Comparison of ENCODE assay signal across 10 cellular contexts in the genomic region with DNA sequence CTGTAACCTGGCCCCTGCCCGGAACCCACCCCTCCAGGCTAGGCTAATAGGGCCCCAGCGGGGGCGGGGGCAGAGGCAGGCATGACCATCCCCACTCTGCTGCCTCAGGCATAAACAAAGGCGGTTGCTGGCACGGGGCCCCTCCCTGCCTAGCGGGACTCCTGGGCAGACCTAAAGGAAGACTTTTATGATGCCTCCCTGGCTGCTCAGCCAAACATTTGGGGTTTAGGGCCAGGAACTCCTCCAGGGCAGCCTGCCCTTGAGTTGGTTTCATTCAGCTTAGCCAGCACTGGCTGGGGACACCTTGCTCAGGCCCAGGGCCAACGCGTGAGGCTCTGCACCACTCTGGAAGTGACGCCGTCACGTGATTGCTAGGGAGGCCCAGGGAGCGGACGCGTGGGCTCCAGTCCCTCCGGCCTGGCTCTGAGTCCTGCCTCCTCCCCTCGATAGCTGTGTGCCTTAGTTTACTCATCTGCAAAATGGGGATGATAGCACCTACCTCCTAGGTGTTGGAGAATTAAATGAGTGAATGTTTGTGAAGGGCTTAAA. TPM values are rescaled to one million over a fixed set of nuclear protein-coding genes. Genes with fewer than 3 reads are reported as not detected.
DNase-seq lines count a peak whose midpoint lies in the region; ATAC-seq, FAIRE-seq and TF ChIP-seq lines count a peak whose summit lies in the region.
"Had no signal": no experiment of that assay in that cellular context is flagged by ENCODE, and none has a peak within 500 bp of the region (broad histone marks: within the 10 kb centered on the region; RNA-seq: fewer than 3 reads in every experiment).

No MANE protein-coding gene starts in this region.

- WGBS in K562 (ENCODE audit: insufficient coverage, low coverage, missing lambda C conversion rate) = 16% methylated on average over 16 of the region's 16 CpGs

- in situ Hi-C loops in K562 (cut with MboI) = no loop called here

- no peak for FAIRE-seq in K562 (lab: Jason Lieb, UNC)

- H3K27ac ChIP-seq in HEK293 (ENCODE audit: extremely low read depth, low read depth, low read length) (no peak overlapping the region), K562 (ENCODE audit: extremely low read depth, low read depth, low read length) (no peak overlapping the region), subcutaneous abdominal adipose tissue (ENCODE audit: low read depth, low read length) (peak overlapping the region; percentile 37)

- peaks cover 5% of the 10 kb centered on the region for H4K20me1 ChIP-seq in K562 (replicated peaks; ENCODE audit: control insufficient read depth, insufficient read depth, low read length)

- POLR2A ChIA-PET in HEK293 (lab: Yijun Ruan, JAX) (interaction anchor here (0.5 kb wide), 1 partner anchor 133 kb away, joined by 3 read pairs; no protein-coding TSS in a partner anchor), K562 (lab: Yijun Ruan, JAX) (interaction anchor here (0.7 to 1.7 kb wide), 3 partner anchors 10 to 24 kb away, joined by 3 to 5 read pairs (median 4); no protein-coding TSS in a partner anchor)

- no peak for TF ChIP-seq EP300 in K562 (IDR thresholded peaks at IDR 0.05; ENCODE audit: low read length)

- H2AFZ ChIP-seq in K562 (ENCODE audit: low read depth, low read length) = no peak overlapping the region

- H3K9me3 ChIP-seq in HEK293 (ENCODE audit: control insufficient read depth, insufficient read depth, low read depth, low read length) (no peaks in the 10 kb centered on the region), K562 (replicated peaks; ENCODE audit: control insufficient read depth, insufficient read depth, low read depth, low read length) (no peaks in the 10 kb centered on the region), subcutaneous abdominal adipose tissue (ENCODE audit: control insufficient read depth in 5 of 5, low read length in 5 of 5) (no peaks in the 10 kb centered on the region)

- H3K4me3 ChIP-seq in HEK293 (ENCODE audit: low read depth, low read length) (no peak overlapping the region), K562 (no peak overlapping the region), subcutaneous abdominal adipose tissue (ENCODE audit: low read depth in 1 of 5, low read length in 5 of 5) (no peak overlapping the region)

- TF ChIP-seq CTCF in HEK293 (tag by site-specific recombination; IDR thresholded peaks at IDR 0.05) (no peak), K562 (IDR thresholded peaks at IDR 0.05 in 2 of 3, conservative IDR thresholded peaks at IDR 0.05 in 1 of 3; ENCODE audit: insufficient read depth in 2 of 3, low read depth in 1 of 3, low read length in 3 of 3) (no peak)

- no TSS peak for BruUV-seq in K562 (replicated peaks; lab: Mats Ljungman, UMichigan)

- no peaks in the 10 kb centered on the region for H3K79me2 ChIP-seq in K562 (ENCODE audit: control insufficient read depth, insufficient read depth, low read length)

- peak overlapping the region in 1 of 2 experiments; percentile 64; a peak in 2 of 4 replicates for H3K9ac ChIP-seq in K562 (ENCODE audit: insufficient read depth in 1 of 2, low read depth in 2 of 2, low read length in 2 of 2)
- no peak overlapping the region for H3K9ac ChIP-seq in subcutaneous abdominal adipose tissue (ENCODE audit: low read length in 5 of 5)

- H3K4me2 ChIP-seq in K562 (ENCODE audit: insufficient read depth, low read length) = no peak overlapping the region

- ATAC-seq in K562 (peak; percentile 29; the same call in 2 of the 3 replicates), GM18861 (IDR thresholded peaks at IDR 0.05; ENCODE audit: unreplicated experiment) (no peak), HG03565 (IDR thresholded peaks at IDR 0.05; ENCODE audit: unreplicated experiment) (no peak), HG03354 (IDR thresholded peaks at IDR 0.05; ENCODE audit: poor library complexity, severe bottlenecking, unreplicated experiment) (no peak)

- no peak for TF ChIP-seq RAD21 in K562 (CRISPR knock-in tag; conservative IDR thresholded peaks at IDR 0.05 in 1 of 2, IDR thresholded peaks at IDR 0.05 in 1 of 2)

- no peaks in the 10 kb centered on the region for H3K9me1 ChIP-seq in K562 (ENCODE audit: control insufficient read depth, insufficient read depth, low read length)

- H3K4me1 ChIP-seq in HEK293 (ENCODE audit: control insufficient read depth, insufficient read depth, low read length) (peaks cover 6% of the 10 kb centered on the region; the same call in 1 of the 2 replicates), K562 (replicated peaks in 1 of 2; ENCODE audit: control insufficient read depth in 2 of 2, insufficient read depth in 2 of 2, low read length in 2 of 2) (peaks cover 0 to 29% of the 10 kb centered on the region in 2 experiments; a peak in 2 of 5 replicates), subcutaneous abdominal adipose tissue (ENCODE audit: control insufficient read depth in 5 of 5, insufficient read depth in 5 of 5, low read length in 5 of 5) (peaks cover 2 to 41% (median 14%) of the 10 kb centered on the region in 5 donors)

- intact Hi-C loops in K562 (cut with micrococcal nuclease) = no loop called here

- DNase-seq in K562 (ENCODE audit: extremely low read depth in 1 of 4, low spot score in 3 of 4) (peak in 2 of 4 experiments; percentile 54 to 61), islet precursor cell (peak; percentile 77)
- DNase-seq in stimulated activated CD4-positive, alpha-beta T cell treated with anti-CD3 and anti-CD28 coated beads, Interleukin-2, amount 100 ng/mL, for 48 hours = no peak
- DNase-seq: cortex of kidney, NCI-H446 treated with DMSO at 0.1 percent for 48 hours had no signal

- H3K27me3 ChIP-seq in K562 (ENCODE audit: control insufficient read depth in 2 of 2, insufficient read depth in 2 of 2, low read length in 2 of 2) (peaks cover 15 to 23% of the 10 kb centered on the region in 2 experiments; a peak in 4 of 5 replicates), subcutaneous abdominal adipose tissue (ENCODE audit: control insufficient read depth in 5 of 5, insufficient read depth in 4 of 5, low read length in 5 of 5) (no peaks in the 10 kb centered on the region)

- CTCF ChIA-PET in HEK293 (lab: Yijun Ruan, JAX) = interaction anchor here (3.4 kb wide), 1 partner anchor 141 kb away, joined by 20 read pairs; no protein-coding TSS in a partner anchor
- CTCF ChIA-PET in K562 (lab: Yijun Ruan, JAX; ENCODE audit: low intra/inter-chr PET ratio) = no interaction called here

- TF ChIP-seq POLR2A in K562 (conservative IDR thresholded peaks at IDR 0.05) = no peak

- no peaks in the 10 kb centered on the region for H3K36me3 ChIP-seq in HEK293 (ENCODE audit: control insufficient read depth in 2 of 2, insufficient read depth in 1 of 2, low read length in 2 of 2)
- no peaks in the 10 kb centered on the region for H3K36me3 ChIP-seq in K562 (ENCODE audit: control insufficient read depth, insufficient read depth, low read length)
- H3K36me3 ChIP-seq in subcutaneous abdominal adipose tissue (ENCODE audit: control insufficient read depth in 5 of 5, insufficient read depth in 5 of 5, low read length in 5 of 5) = peaks cover 0 to 17% (median under 1%) of the 10 kb centered on the region in 5 donors

TF ChIP-seq in HEK293, 187 proteins besides CTCF, POLR2A, EP300 and RAD21 (continues in another document):
- peak; percentile 25; the same call in 1 of the 2 replicates for TF ChIP-seq SP2 (tag by site-specific recombination; IDR thresholded peaks at IDR 0.05)
- peak; percentile 55 for TF ChIP-seq GLIS1 (tag by site-specific recombination; IDR thresholded peaks at IDR 0.05)
- TF ChIP-seq ZNF138 (tag by site-specific recombination; IDR thresholded peaks at IDR 0.05; ENCODE audit: borderline replicate concordance) = no peak

TF ChIP-seq in K562, 482 proteins besides CTCF, POLR2A, EP300 and RAD21 (continues in another document):
- TF ChIP-seq SLC30A9 (CRISPR knock-in tag; IDR thresholded peaks at IDR 0.05) (no peak), BHLHE40 (IDR thresholded peaks at IDR 0.05; ENCODE audit: low read length) (peak; percentile 67)

RNA-seq across cellular contexts. Expression of a gene that starts 27.8 kb away (rescaled TPM):
- 2.7 and 8.1 TPM in 2 replicates for total RNA-seq in K562 (2011; cell fraction: chromatin; rRNA removed; ENCODE audit: low replicate concordance)
- 7.7 and 8.8 TPM in 2 replicates for total RNA-seq in K562 (2011; cell fraction: nucleolus; rRNA removed)
- total RNA-seq in K562 (2011; cell fraction: nucleoplasm; rRNA removed) = 5.1 and 6.9 TPM in 2 replicates
- total RNA-seq in K562 (2014; rRNA removed) (4.1 and 8.2 TPM in 2 replicates), K562 (2014; rRNA removed; fragmentation: Illumina TruSeq; extraction: Trizol) (2.5 and 3.1 TPM in 2 replicates), K562 (2015; rRNA removed; fragmentation: Illumina TruSeq; extraction: Trizol) (4.6 TPM in 2 replicates), K562 (2021) (4.6 and 6.0 TPM in 2 replicates)
- polyA plus RNA-seq in K562 (2011; rRNA removed) (4.6 and 6.4 TPM in 2 replicates), K562 (2014; fragmentation: Illumina TruSeq; extraction: Trizol) (4.5 and 4.9 TPM in 2 replicates), K562 (2014; fragmentation: Nextera tagmentation; extraction: Ambion mirVana) (1 to 10 TPM in 1 of 2 experiments, under 1 TPM in 1; 0.60 to 1.2 TPM), K562 (2014; rRNA removed) (5.0 and 7.9 TPM in 2 replicates)
- 6.6 and 7.2 TPM in 2 replicates for polyA plus RNA-seq in K562 (2011; cell fraction: cytosol; rRNA removed)
- 4.0 and 4.1 TPM in 2 replicates for polyA plus RNA-seq in K562 (2011; cell fraction: nucleus; rRNA removed)
- 6.2 and 9.2 TPM in 2 replicates for polyA plus RNA-seq in K562 (2012)
- 3.7 and 4.3 TPM in 2 replicates for polyA minus RNA-seq in K562 (2011; rRNA and poly(A)+ RNA removed)
- polyA minus RNA-seq in K562 (2011; cell fraction: cytosol; rRNA and poly(A)+ RNA removed) = 2.7 and 3.1 TPM in 2 replicates
- 2.4 and 4.4 TPM in 2 replicates for polyA minus RNA-seq in K562 (2011; cell fraction: nucleus; rRNA and poly(A)+ RNA removed)

RNA-seq across cellular contexts. Expression of a gene that starts 41.1 kb away (rescaled TPM):
- 0.32 and 0.72 TPM in 2 replicates for total RNA-seq in K562 (2011; cell fraction: chromatin; rRNA removed; ENCODE audit: low replicate concordance)
- total RNA-seq in K562 (2011; cell fraction: nucleolus; rRNA removed) = 0.53 and 1.5 TPM in 2 replicates
- 0.15 and 0.23 TPM in 2 replicates for total RNA-seq in K562 (2011; cell fraction: nucleoplasm; rRNA removed)
- total RNA-seq in K562 (2014; rRNA removed) (not detected in 2 replicates), K562 (2014; rRNA removed; fragmentation: Illumina TruSeq; extraction: Trizol) (not detected in 2 replicates), K562 (2015; rRNA removed; fragmentation: Illumina TruSeq; extraction: Trizol) (not detected in 2 replicates), K562 (2021) (0.04 and 0.13 TPM in 2 replicates)
- polyA plus RNA-seq in K562 (2011; rRNA removed) (0.10 and 0.14 TPM in 2 replicates), K562 (2014; fragmentation: Illumina TruSeq; extraction: Trizol) (not detected in 2 replicates), K562 (2014; fragmentation: Nextera tagmentation; extraction: Ambion mirVana) (not detected), K562 (2014; rRNA removed) (0.03 TPM in 1 of 2 replicates, not detected in the other)
- polyA plus RNA-seq in K562 (2011; cell fraction: cytosol; rRNA removed) = 0.18 and 0.64 TPM in 2 replicates
- polyA plus RNA-seq in K562 (2011; cell fraction: nucleus; rRNA removed) = 0.11 and 0.82 TPM in 2 replicates
- 0.04 and 0.08 TPM in 2 replicates for polyA plus RNA-seq in K562 (2012)
- polyA minus RNA-seq in K562 (2011; rRNA and poly(A)+ RNA removed) = 0.21 TPM in 1 of 2 replicates, not detected in the other
- polyA minus RNA-seq in K562 (2011; cell fraction: cytosol; rRNA and poly(A)+ RNA removed) = 0.19 TPM in 1 of 2 replicates, not detected in the other
- 0.11 and 0.13 TPM in 2 replicates for polyA minus RNA-seq in K562 (2011; cell fraction: nucleus; rRNA and poly(A)+ RNA removed)
